ENCODE assay signal across 20 cellular contexts in the genomic region with DNA sequence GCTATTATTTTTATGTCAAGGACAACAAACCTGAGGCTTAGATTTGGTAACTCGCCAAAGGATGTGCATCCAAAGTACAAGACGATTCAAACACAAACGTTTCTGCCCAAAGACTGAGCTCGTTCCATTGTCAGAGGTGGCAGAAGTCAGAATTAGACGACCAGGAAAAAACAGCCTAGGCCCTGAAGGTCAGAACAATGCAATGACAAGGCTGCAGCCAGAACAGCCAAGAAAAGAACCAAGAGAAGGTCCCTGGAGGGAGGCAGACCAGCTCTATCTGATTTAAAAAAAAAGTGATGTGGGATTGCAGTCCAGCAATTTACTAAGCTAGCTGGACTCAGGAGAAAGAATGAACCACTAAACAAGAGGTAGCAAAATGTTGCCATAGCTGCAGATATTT. TPM values are rescaled to one million over a fixed set of nuclear protein-coding genes. Genes with fewer than 3 reads are reported as not detected.
A peak's percentile ranks its signal among the peaks of the same experiment; 100 is the strongest.
DNase-seq lines count a peak whose midpoint lies in the region; TF ChIP-seq lines count a peak whose summit lies in the region.
"Had no signal": no experiment of that assay in that cellular context is flagged by ENCODE, and none has a peak within 500 bp of the region (broad histone marks: within the 10 kb centered on the region; RNA-seq: fewer than 3 reads in every experiment).

No MANE protein-coding gene starts in this region.

- H3K4me1 Mint-ChIP-seq in glutamatergic neuron (ENCODE audit: low read depth, unreplicated experiment), result peaks cover 17% of the 10 kb centered on the region

- no peak overlapping the region for H3K4ac ChIP-seq in mesenchymal stem cell (ENCODE audit: low read depth in 1 of 2, low read length in 2 of 2)

- no peak overlapping the region for H2AK5ac ChIP-seq in mesenchymal stem cell (ENCODE audit: low read length, severe bottlenecking)

- no peak overlapping the region for H2AFZ ChIP-seq in mesenchymal stem cell (ENCODE audit: low read depth, low read length)

- no peak overlapping the region for H4K91ac ChIP-seq in mesenchymal stem cell (ENCODE audit: low read length)

- no peak overlapping the region for H4K8ac ChIP-seq in mesenchymal stem cell (ENCODE audit: low read length)

- H3K36me3 ChIP-seq in tibial nerve (no peaks in the 10 kb centered on the region), mesenchymal stem cell (ENCODE audit: control insufficient read depth in 1 of 2, insufficient read depth in 2 of 2, low read depth in 1 of 2, low read length in 2 of 2) (no peaks in the 10 kb centered on the region)
- H3K36me3 ChIP-seq: prostate gland, uterus had no signal

- H3K27me3 ChIP-seq in tibial nerve, result no peaks in the 10 kb centered on the region
- H3K27me3 ChIP-seq in mesenchymal stem cell (ENCODE audit: control insufficient read depth in 1 of 2, insufficient read depth in 1 of 2, low read length in 2 of 2), result no peaks in the 10 kb centered on the region
- H3K27me3 ChIP-seq: uterus had no signal

- no peaks in the 10 kb centered on the region for H3K27me3 Mint-ChIP-seq in glutamatergic neuron (ENCODE audit: unreplicated experiment)
- H3K27me3 Mint-ChIP-seq: activated B cell treated with CpG ODN at 0.5 μM for 24 hours; central memory CD8-positive, alpha-beta T cell; naive B cell; stimulated activated naive B cell treated with anti-CD40 and anti-IgM and Interleukin-4, amounts not matched to agents 10 μg/mL and 1 μg/mL and 100 μg/mL, for 72 hours had no signal

- WGBS in tibial nerve, 2 donors, result 45 to 47% methylated on average over 5 of the region's 5 CpGs
- 90% methylated on average over 5 of the region's 5 CpGs for WGBS in mesenchymal stem cell

- H3K23ac ChIP-seq in mesenchymal stem cell (ENCODE audit: low read length in 2 of 2), result no peak overlapping the region

- peaks cover 2% of the 10 kb centered on the region for H3K9me3 Mint-ChIP-seq in glutamatergic neuron (ENCODE audit: unreplicated experiment)
- H3K9me3 Mint-ChIP-seq: activated B cell treated with CpG ODN at 0.5 μM for 24 hours; central memory CD8-positive, alpha-beta T cell; endodermal cell had no signal

- H3K14ac ChIP-seq in mesenchymal stem cell (ENCODE audit: low read length in 2 of 2), result no peak overlapping the region

- peaks cover 6% of the 10 kb centered on the region for H3K79me1 ChIP-seq in mesenchymal stem cell (replicated peaks; ENCODE audit: low read length, poor library complexity, severe bottlenecking)

- no peak overlapping the region for H3K4me2 ChIP-seq in mesenchymal stem cell (ENCODE audit: low read length, poor library complexity, severe bottlenecking)

- peak overlapping the region; percentile 49 for H3K4me3 Mint-ChIP-seq in glutamatergic neuron (ENCODE audit: unreplicated experiment)
- H3K4me3 Mint-ChIP-seq: activated B cell treated with CpG ODN at 0.5 μM for 24 hours; central memory CD8-positive, alpha-beta T cell; endodermal cell; naive B cell; stimulated activated naive B cell treated with anti-CD40 and anti-IgM and Interleukin-4, amounts not matched to agents 10 μg/mL and 1 μg/mL and 100 μg/mL, for 72 hours had no signal

- H2BK120ac ChIP-seq in mesenchymal stem cell (ENCODE audit: low read depth, low read length), result no peak overlapping the region

- H3K9me3 ChIP-seq in tibial nerve (no peaks in the 10 kb centered on the region), mesenchymal stem cell (ENCODE audit: control insufficient read depth, low read length) (no peaks in the 10 kb centered on the region)
- H3K9me3 ChIP-seq: prostate gland, uterus had no signal

- no peak overlapping the region for H2BK12ac ChIP-seq in mesenchymal stem cell (ENCODE audit: low read length in 2 of 2)

- peak overlapping the region; percentile 8 for H3K27ac Mint-ChIP-seq in glutamatergic neuron (ENCODE audit: unreplicated experiment)
- H3K27ac Mint-ChIP-seq: activated B cell treated with CpG ODN at 0.5 μM for 24 hours; endodermal cell; stimulated activated naive B cell treated with anti-CD40 and anti-IgM and Interleukin-4, amounts not matched to agents 10 μg/mL and 1 μg/mL and 100 μg/mL, for 72 hours had no signal

- no peaks in the 10 kb centered on the region for H3K36me3 Mint-ChIP-seq in glutamatergic neuron (ENCODE audit: unreplicated experiment)
- H3K36me3 Mint-ChIP-seq: naive B cell had no signal

- peaks cover 0 to 50% (median 0%) of the 10 kb centered on the region in 4 donors for H3K4me1 ChIP-seq in tibial nerve
- no peaks in the 10 kb centered on the region for H3K4me1 ChIP-seq in mesenchymal stem cell (ENCODE audit: control insufficient read depth, insufficient read depth, low read depth, low read length)
- H3K4me1 ChIP-seq: prostate gland, uterus had no signal

- H3K4me3 ChIP-seq in tibial nerve (no peak overlapping the region), mesenchymal stem cell (ENCODE audit: insufficient read depth in 1 of 2, low read depth in 1 of 2, low read length in 2 of 2) (no peak overlapping the region)
- H3K4me3 ChIP-seq: prostate gland, uterus had no signal

- no peak overlapping the region for H2BK5ac ChIP-seq in mesenchymal stem cell (ENCODE audit: low read depth, low read length, poor library complexity, severe bottlenecking)

- TF ChIP-seq POLR2A in tibial nerve (IDR thresholded peaks at IDR 0.05), result no peak

- DNase-seq in COR-L47 (lab: John Stamatoyannopoulos, UW) (peak; percentile 25), RPMI7951 (ENCODE audit: low read depth) (peak; percentile 26), glutamatergic neuron (no peak), pons (ENCODE audit: low spot score) (peak; percentile 65), DMS 273 (lab: John Stamatoyannopoulos, UW; ENCODE audit: unreplicated experiment) (no peak), HPDE6-E6E7 (ENCODE audit: extremely low spot score) (no peak), tibial nerve (ENCODE audit: low spot score in 2 of 2) (no peak), mesenchymal stem cell (no peak)
- DNase-seq: activated B cell treated with CpG ODN at 0.5 μM for 24 hours; EL; endodermal cell; Kasumi-1; naive B cell; NCI-H1436; NCI-H345; stimulated activated naive B cell treated with anti-CD40 and anti-IgM and Interleukin-4, amounts not matched to agents 10 μg/mL and 1 μg/mL and 100 μg/mL, for 72 hours; T-helper 2 cell; uterus had no signal

- no peak for TF ChIP-seq CTCF in glutamatergic neuron (IDR thresholded peaks at IDR 0.05; ENCODE audit: partially characterized antibody, unreplicated experiment)
- no peak for TF ChIP-seq CTCF in tibial nerve (IDR thresholded peaks at IDR 0.05)

- H3K27ac ChIP-seq in tibial nerve (peak overlapping the region in 1 of 4 donors; percentile 68), mesenchymal stem cell (ENCODE audit: low read length, poor library complexity, severe bottlenecking) (no peak overlapping the region)
- H3K27ac ChIP-seq: prostate gland had no signal

- no peak overlapping the region for H3K18ac ChIP-seq in mesenchymal stem cell (ENCODE audit: low read depth in 1 of 2, low read length in 2 of 2)

- no peak overlapping the region for H3K9ac ChIP-seq in mesenchymal stem cell (ENCODE audit: low read length)

- no peak for TF ChIP-seq EP300 in tibial nerve (IDR thresholded peaks at IDR 0.05)

- no peak overlapping the region for H2BK15ac ChIP-seq in mesenchymal stem cell (ENCODE audit: low read depth, poor library complexity, severe bottlenecking)

RNA-seq across cellular contexts. Expression of gene NCOA7, which starts 54.2 kb away (rescaled TPM):
- 12.8 and 17.9 TPM in 2 replicates for total RNA-seq in RPMI7951 (2014; rRNA removed; shearing (Covaris generic))
- total RNA-seq in glutamatergic neuron (ENCODE audit: unreplicated experiment), result 23.5 TPM
- 10 to 100 TPM; 38.7 to 86.7 (median 59.7) TPM for total RNA-seq in tibial nerve
- 22.8 TPM for polyA plus RNA-seq in mesenchymal stem cell (2013, experiment 1 of 2)
- polyA plus RNA-seq in mesenchymal stem cell (2013, experiment 2 of 2), result 21.7 TPM

Comparison
In these comparisons a context has a peak if more than half of its experiments do, and no peak if none do; other contexts are left out.
1. DNase-seq: peak in COR-L47 (single experiment), RPMI7951 (single experiment) and pons (single experiment); none in glutamatergic neuron (single experiment), DMS 273 (single experiment), HPDE6-E6E7 (single experiment), tibial nerve (0 of 2) and mesenchymal stem cell (single experiment).